23 cellular contexts compared by ENCODE assay signal in the genomic region with DNA sequence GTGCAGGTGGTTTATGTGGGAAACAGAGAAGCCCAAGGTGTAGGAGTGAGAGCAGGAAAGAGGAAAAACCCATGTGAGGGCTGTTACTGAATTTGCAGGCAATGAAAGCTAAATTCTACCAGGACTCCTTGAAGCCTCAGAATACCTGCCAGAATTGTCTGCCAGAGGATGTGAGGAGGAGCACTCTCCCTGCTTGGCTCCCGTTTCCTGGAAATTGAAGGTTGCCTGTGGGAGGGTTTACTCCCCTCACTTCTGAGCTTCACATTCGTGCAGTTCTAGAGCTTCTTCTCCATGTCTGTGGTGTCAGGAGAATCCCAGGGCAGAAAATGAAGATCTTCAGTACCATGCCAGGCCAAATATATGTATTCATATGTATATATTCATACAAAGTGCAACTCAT.
"Had no signal": no experiment of that assay in that cellular context is flagged by ENCODE, and none has a peak within 500 bp of the region (broad histone marks: within the 10 kb centered on the region; RNA-seq: fewer than 3 reads in every experiment).

No MANE protein-coding gene starts in this region.

- H3K27me3 Mint-ChIP-seq: IgD-negative memory B cell had no signal

- H3K27ac Mint-ChIP-seq: IgD-negative memory B cell had no signal

- H3K4me1 Mint-ChIP-seq: IgD-negative memory B cell had no signal

- ATAC-seq: K562, Right ventricle myocardium inferior, SK-N-SH treated with all-trans-retinoic acid at 6 μM for 48 hours had no signal

- H3K36me3 Mint-ChIP-seq: IgD-negative memory B cell had no signal

- DNase-seq: Kasumi-1, MM.1S, NCI-H1092 treated with DMSO at 0.1 percent for 48 hours, NCI-H1436, NCI-H187, NCI-H2029, NCI-H2081 treated with DMSO at 0.1 percent for 48 hours, NCI-H2171, NCI-H226, NCI-H446, NCI-H510A, NCI-H524 treated with DMSO at 0.1 percent for 48 hours, NCI-H69, NCI-H774, OCI-M1, PC-9, Peyer's patch, SHP77 treated with DMSO at 0.1 percent for 48 hours, SJCRH30 had no signal

- H3K4me3 Mint-ChIP-seq: IgD-negative memory B cell had no signal
